Comparison of ENCODE assay signal across 1 cellular context in genomic region chr4:117096886-117097285, GRCh38.
TF ChIP-seq lines count a peak whose summit lies in the region.

No MANE protein-coding gene starts in this region.

TF ChIP-seq in WTC11, 78 proteins besides CTCF, POLR2A, EP300 and RAD21 (continued from another document):
- no peak for TF ChIP-seq ZNF532 (CRISPR knock-in tag; IDR thresholded peaks at IDR 0.05; ENCODE audit: borderline replicate concordance)
- TF ChIP-seq ZNF423 (CRISPR knock-in tag; IDR thresholded peaks at IDR 0.05), result no peak
- TF ChIP-seq PRDM15 (CRISPR knock-in tag; IDR thresholded peaks at IDR 0.05), result no peak
- TF ChIP-seq ZNF219 (CRISPR knock-in tag; IDR thresholded peaks at IDR 0.05; ENCODE audit: borderline replicate concordance), result no peak
- TF ChIP-seq ATF6 (CRISPR knock-in tag; IDR thresholded peaks at IDR 0.05), result no peak
- no peak for TF ChIP-seq ZNF416 (CRISPR knock-in tag; IDR thresholded peaks at IDR 0.05)
- no peak for TF ChIP-seq FOXP1 (CRISPR knock-in tag; IDR thresholded peaks at IDR 0.05; ENCODE audit: borderline replicate concordance)
- TF ChIP-seq ZNF512 (CRISPR knock-in tag; IDR thresholded peaks at IDR 0.05; ENCODE audit: borderline replicate concordance), result no peak
- TF ChIP-seq GRHL2 (CRISPR knock-in tag; IDR thresholded peaks at IDR 0.05; ENCODE audit: insufficient replicate concordance, severe bottlenecking), result no peak
TF ChIP-seq in WTC11: peak in this region for 0.
